Comparison of ENCODE assay signal across 9 cellular contexts in the genomic region with DNA sequence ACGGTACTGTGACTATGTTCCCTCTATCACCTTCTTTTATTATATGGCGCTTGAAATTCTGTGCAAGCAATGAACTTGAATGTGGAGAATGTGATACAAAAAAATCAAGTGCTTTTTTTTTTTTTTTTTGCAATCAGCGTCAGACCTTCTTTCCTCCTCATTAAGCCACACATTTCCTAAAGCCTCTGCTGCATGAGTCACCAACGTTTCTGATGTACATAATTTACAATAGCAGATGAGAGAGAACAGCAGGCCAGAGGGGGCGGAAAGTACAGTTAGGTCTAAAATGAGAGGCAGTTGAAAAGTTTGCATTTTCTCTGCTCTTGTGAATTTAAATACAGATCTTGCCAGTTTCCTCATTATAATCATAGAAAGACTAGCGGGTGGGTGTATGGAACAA.
A peak's percentile ranks its signal among the peaks of the same experiment; 100 is the strongest.
DNase-seq lines count a peak whose midpoint lies in the region; ATAC-seq, FAIRE-seq and TF ChIP-seq lines count a peak whose summit lies in the region.
"Had no signal": no experiment of that assay in that cellular context is flagged by ENCODE, and none has a peak within 500 bp of the region (broad histone marks: within the 10 kb centered on the region; RNA-seq: fewer than 3 reads in every experiment).

No MANE protein-coding gene starts in this region.

- no peak for TF ChIP-seq EP300 in suprapubic skin (IDR thresholded peaks at IDR 0.05)

- H3K4me1 ChIP-seq in astrocyte (ENCODE audit: insufficient read depth, low read length) (peaks cover 24% of the 10 kb centered on the region), suprapubic skin (peaks cover 32% of the 10 kb centered on the region)

- no peak for TF ChIP-seq POLR2A in suprapubic skin (IDR thresholded peaks at IDR 0.05)

- peaks cover 2% of the 10 kb centered on the region for H3K36me3 Mint-ChIP-seq in astrocyte (ENCODE audit: low read depth, unreplicated experiment)

- H3K9me3 ChIP-seq in astrocyte (ENCODE audit: insufficient read depth, low read depth, low read length) (no peaks in the 10 kb centered on the region), suprapubic skin (no peaks in the 10 kb centered on the region)

- peaks cover 11% of the 10 kb centered on the region for H3K4me1 Mint-ChIP-seq in astrocyte (ENCODE audit: low read depth, unreplicated experiment)

- TF ChIP-seq CTCF in GM20000 (IDR thresholded peaks at IDR 0.05; ENCODE audit: extremely low read depth, missing control alignments) (no peak), astrocyte (IDR thresholded peaks at IDR 0.05; ENCODE audit: insufficient read depth, low read depth, low read length) (no peak), suprapubic skin (IDR thresholded peaks at IDR 0.05) (no peak)

- H4K20me1 ChIP-seq in astrocyte (ENCODE audit: insufficient read depth, low read length), result no peaks in the 10 kb centered on the region

- H3K9me3 Mint-ChIP-seq in astrocyte (ENCODE audit: unreplicated experiment), result no peaks in the 10 kb centered on the region

- H3K27me3 Mint-ChIP-seq in astrocyte (ENCODE audit: low read depth, unreplicated experiment), result no peaks in the 10 kb centered on the region

- peak; percentile 44 for DNase-seq in GM20000 (ENCODE audit: low spot score)
- peak; percentile 83 for DNase-seq in SIG-M5 treated with dmso at 0.1 percent for 504 hours (lab: John Stamatoyannopoulos, UW; ENCODE audit: unreplicated experiment)
- peak; percentile 90 for DNase-seq in astrocyte (ENCODE audit: low read depth)
- DNase-seq in putamen (ENCODE audit: low spot score), result peak; percentile 75
- no peak for DNase-seq in suprapubic skin (ENCODE audit: low spot score in 2 of 2)

- 35% methylated on average over 6 of the region's 6 CpGs for WGBS in suprapubic skin

- peak overlapping the region; percentile 51 for H3K4me2 ChIP-seq in astrocyte (ENCODE audit: low read length)
- H3K4me2 ChIP-seq: KMS-11 had no signal

- H3K4me3 ChIP-seq in astrocyte (ENCODE audit: insufficient read depth, low read depth, low read length) (no peak overlapping the region), suprapubic skin (no peak overlapping the region)

- H3K27me3 ChIP-seq in astrocyte (ENCODE audit: insufficient read depth, low read length) (no peaks in the 10 kb centered on the region), suprapubic skin (no peaks in the 10 kb centered on the region)

- no peak overlapping the region for H3K27ac Mint-ChIP-seq in astrocyte (ENCODE audit: unreplicated experiment)

- H3K36me3 ChIP-seq in astrocyte (ENCODE audit: insufficient read depth, low read length) (no peaks in the 10 kb centered on the region), suprapubic skin (no peaks in the 10 kb centered on the region)

- H3K27ac ChIP-seq in astrocyte (ENCODE audit: low read depth, low read length) (no peak overlapping the region), suprapubic skin (no peak overlapping the region)
- H3K27ac ChIP-seq: KMS-11 had no signal

- H3K4me3 Mint-ChIP-seq in astrocyte (ENCODE audit: unreplicated experiment), result no peak overlapping the region

- ATAC-seq in HG02763 (IDR thresholded peaks at IDR 0.05; ENCODE audit: unreplicated experiment) (no peak), HG03196 (IDR thresholded peaks at IDR 0.05; ENCODE audit: unreplicated experiment) (no peak), HG03342 (IDR thresholded peaks at IDR 0.05; ENCODE audit: unreplicated experiment) (no peak)

- peak overlapping the region; percentile 6 for H2AFZ ChIP-seq in astrocyte (ENCODE audit: low read depth, low read length)

- FAIRE-seq in astrocyte (lab: Jason Lieb, UNC), result no peak

- no peak overlapping the region for H3K9ac ChIP-seq in astrocyte (ENCODE audit: low read length)
- H3K9ac ChIP-seq: KMS-11 had no signal

- H3K79me2 ChIP-seq in astrocyte (ENCODE audit: insufficient read depth, low read length), result no peaks in the 10 kb centered on the region

Comparison
In these comparisons a context has a peak if more than half of its experiments do, and no peak if none do; other contexts are left out.
1. DNase-seq: peak in GM20000 (single experiment), SIG-M5 treated with dmso at 0.1 percent for 504 hours (single experiment), astrocyte (single experiment) and putamen (single experiment); none in suprapubic skin (0 of 2).